In the genomic region with DNA sequence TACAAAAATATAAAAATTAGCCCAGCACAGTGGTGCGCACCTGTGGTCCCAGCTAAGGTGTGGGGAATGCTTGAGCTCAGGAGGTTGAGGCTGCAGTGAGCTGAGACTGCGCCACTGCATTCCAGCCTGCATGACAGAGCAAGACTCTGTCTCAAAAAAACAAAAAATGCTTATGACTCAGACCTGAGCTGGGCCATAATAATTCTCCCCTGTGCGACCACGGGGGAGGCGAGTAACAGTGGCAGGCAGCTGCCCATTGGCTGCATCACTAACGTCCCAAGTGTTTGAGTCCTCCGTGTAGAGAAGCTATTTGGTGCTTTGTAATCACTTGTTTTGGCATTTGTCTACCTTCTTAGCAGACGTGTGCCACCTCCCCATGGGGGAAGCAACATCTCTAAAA, we compare ENCODE assay signal across 13 cellular contexts. TPM values are rescaled to one million over a fixed set of nuclear protein-coding genes. Genes with fewer than 3 reads are reported as not detected.
DNase-seq lines count a peak whose midpoint lies in the region; ATAC-seq, FAIRE-seq and TF ChIP-seq lines count a peak whose summit lies in the region.
"Had no signal": no experiment of that assay in that cellular context is flagged by ENCODE, and none has a peak within 500 bp of the region (broad histone marks: within the 10 kb centered on the region; RNA-seq: fewer than 3 reads in every experiment).

No MANE protein-coding gene starts in this region.

- no peak overlapping the region for H3K27ac ChIP-seq in endothelial cell of umbilical vein (ENCODE audit: insufficient read depth, low read depth, low read length)
- H3K27ac ChIP-seq: pancreas had no signal

- ATAC-seq in HG03460 (IDR thresholded peaks at IDR 0.05; ENCODE audit: unreplicated experiment) (no peak), natural killer cell (no peak)
- ATAC-seq: activated CD4-positive, alpha-beta T cell treated with anti-CD3 and anti-CD28 coated beads for 36 hours; pancreas had no signal

- no peak overlapping the region for H3K27ac Mint-ChIP-seq in natural killer cell
- H3K27ac Mint-ChIP-seq: activated CD4-positive, alpha-beta T cell treated with anti-CD3 and anti-CD28 coated beads for 36 hours had no signal

- no peaks in the 10 kb centered on the region for H3K4me1 Mint-ChIP-seq in natural killer cell

- H3K9me3 ChIP-seq in endothelial cell of umbilical vein (replicated peaks; ENCODE audit: control insufficient read depth, insufficient read depth, low read length), result no peaks in the 10 kb centered on the region
- H3K9me3 ChIP-seq: pancreas had no signal

- H3K9ac ChIP-seq in endothelial cell of umbilical vein (replicated peaks; ENCODE audit: extremely low read depth, insufficient read depth, low read length), result no peak overlapping the region

- H3K36me3 Mint-ChIP-seq in natural killer cell, result peaks cover 6% of the 10 kb centered on the region

- H3K4me1 ChIP-seq in endothelial cell of umbilical vein (ENCODE audit: control insufficient read depth, extremely low read depth, insufficient read depth, low read length), result peaks cover 9% of the 10 kb centered on the region
- H3K4me1 ChIP-seq: pancreas had no signal

- H3K79me2 ChIP-seq in endothelial cell of umbilical vein (ENCODE audit: control insufficient read depth, insufficient read depth, low read length), result no peaks in the 10 kb centered on the region

- peaks cover 8% of the 10 kb centered on the region in 2 experiments for H3K36me3 ChIP-seq in endothelial cell of umbilical vein (ENCODE audit: control insufficient read depth in 2 of 2, extremely low read depth in 1 of 2, insufficient read depth in 2 of 2, low read length in 2 of 2)

- no peak overlapping the region for H2AFZ ChIP-seq in endothelial cell of umbilical vein (ENCODE audit: low read depth, low read length)

- FAIRE-seq in H54 (lab: Jason Lieb, UNC) (peak; percentile 93), endothelial cell of umbilical vein (lab: Jason Lieb, UNC) (no peak)
- FAIRE-seq: colon, GM12891, pancreas had no signal

- no peaks in the 10 kb centered on the region for H3K9me1 ChIP-seq in endothelial cell of umbilical vein (replicated peaks; ENCODE audit: control insufficient read depth, extremely low read depth, insufficient read depth, low read length)

- H3K27me3 Mint-ChIP-seq in natural killer cell (ENCODE audit: low read depth in 2 of 2), result no peaks in the 10 kb centered on the region
- H3K27me3 Mint-ChIP-seq: activated CD4-positive, alpha-beta T cell treated with anti-CD3 and anti-CD28 coated beads for 36 hours had no signal

- intact Hi-C loops in endothelial cell of umbilical vein (cut with micrococcal nuclease), result no loop called here
- intact Hi-C loops in natural killer cell (cut with micrococcal nuclease), result no loop called here

- POLR2A ChIA-PET in endothelial cell of umbilical vein (lab: Charles Lee), result no interaction called here

- DNase-seq in H54 (ENCODE audit: insufficient read length, low spot score), result peak; percentile 90
- DNase-seq in RKO (ENCODE audit: low spot score), result peak; percentile 70
- DNase-seq in endothelial cell of umbilical vein (ENCODE audit: low read depth, low spot score), result peak; percentile 14
- DNase-seq in renal cortical epithelial cell (ENCODE audit: low read depth), result peak; percentile 76
- DNase-seq in NCI-H2107 (lab: John Stamatoyannopoulos, UW), result no peak
- DNase-seq in natural killer cell, result no peak
- no peak for DNase-seq in stimulated activated naive CD4-positive, alpha-beta T cell treated with Interleukin-2 at 50 U/mL for 16 hours (lab: John Stamatoyannopoulos, UW)
- DNase-seq: activated CD4-positive, alpha-beta T cell treated with anti-CD3 and anti-CD28 coated beads for 36 hours; NCI-H748 treated with DMSO at 0.1 percent for 48 hours; pancreas had no signal

- H3K4me3 Mint-ChIP-seq in natural killer cell, result no peak overlapping the region
- H3K4me3 Mint-ChIP-seq: activated CD4-positive, alpha-beta T cell treated with anti-CD3 and anti-CD28 coated beads for 36 hours had no signal

- H3K4me3 ChIP-seq in endothelial cell of umbilical vein (replicated peaks in 1 of 3; ENCODE audit: insufficient read depth in 1 of 3, low read depth in 1 of 3, low read length in 3 of 3), result no peak overlapping the region
- H3K4me3 ChIP-seq: pancreas had no signal

- no peak for TF ChIP-seq POLR2A in H54 (IDR thresholded peaks at IDR 0.05; ENCODE audit: low read depth, low read length)
- no peak for TF ChIP-seq POLR2A in endothelial cell of umbilical vein (IDR thresholded peaks at IDR 0.05; ENCODE audit: low read depth, low read length)

- no peak overlapping the region for H3K4me2 ChIP-seq in endothelial cell of umbilical vein (ENCODE audit: insufficient read depth, low read length)

- no peaks in the 10 kb centered on the region for H3K27me3 ChIP-seq in endothelial cell of umbilical vein (ENCODE audit: control insufficient read depth in 2 of 2, insufficient read depth in 2 of 2, low read length in 2 of 2)
- H3K27me3 ChIP-seq: pancreas had no signal

- CTCF ChIA-PET in endothelial cell of umbilical vein (lab: Charles Lee), result interaction anchor here (0.8 to 1.1 kb wide), 5 partner anchors 8 to 477 kb away, joined by 3 to 6 read pairs (median 4); no protein-coding TSS in a partner anchor

- no peaks in the 10 kb centered on the region for H4K20me1 ChIP-seq in endothelial cell of umbilical vein (replicated peaks; ENCODE audit: control insufficient read depth, extremely low read depth, insufficient read depth, low read length)

- no peaks in the 10 kb centered on the region for H3K9me3 Mint-ChIP-seq in natural killer cell

- dilution Hi-C loops in endothelial cell of umbilical vein (cut with MboI; ENCODE audit: extremely low pct_ligation_motif_present, low sequenced_read_pairs), result no loop called here

- TF ChIP-seq CTCF in endothelial cell of umbilical vein (IDR thresholded peaks at IDR 0.05; ENCODE audit: extremely low read depth in 1 of 2, insufficient read depth in 1 of 2, low read depth in 1 of 2, low read length in 2 of 2) (no peak), natural killer cell (IDR thresholded peaks at IDR 0.05) (no peak)

- no TSS peak for BruUV-seq in endothelial cell of umbilical vein (replicated peaks; lab: Mats Ljungman, UMichigan)

TF ChIP-seq in endothelial cell of umbilical vein, 7 proteins besides CTCF, POLR2A, EP300 and RAD21:
- TF ChIP-seq FOS (IDR thresholded peaks at IDR 0.05; ENCODE audit: borderline replicate concordance, insufficient read depth, low read length) (peak; percentile 53), POLR2AphosphoS5 (IDR thresholded peaks at IDR 0.05; ENCODE audit: insufficient read depth, low read depth, low read length) (no peak)

RNA-seq across cellular contexts. Expression of gene PSMC1, which starts 24.9 kb away (rescaled TPM):
- 129 and 132 TPM in 2 replicates for total RNA-seq in endothelial cell of umbilical vein
- polyA plus RNA-seq in endothelial cell of umbilical vein, result 51.0 and 77.4 TPM in 2 replicates
- 140 and 172 TPM in 2 replicates for polyA plus RNA-seq in endothelial cell of umbilical vein (2011; cell fraction: cytosol; rRNA removed)
- 88.7 and 163 TPM in 2 replicates for polyA plus RNA-seq in endothelial cell of umbilical vein (2011; cell fraction: nucleus; rRNA removed)
- polyA plus RNA-seq in endothelial cell of umbilical vein (2012), result 107 and 202 TPM in 2 replicates
- polyA minus RNA-seq in endothelial cell of umbilical vein, result 50.1 and 59.0 TPM in 2 replicates
- 44.8 TPM for polyA minus RNA-seq in endothelial cell of umbilical vein (2011; cell fraction: cytosol; rRNA and poly(A)+ RNA removed)
- 30.9 and 41.5 TPM in 2 replicates for polyA minus RNA-seq in endothelial cell of umbilical vein (2011; cell fraction: nucleus; rRNA and poly(A)+ RNA removed)
- total RNA-seq in renal cortical epithelial cell, result 168 and 180 TPM in 2 replicates
- 10 to 100 TPM; 84.1 to 97.1 (median 93.1) TPM for total RNA-seq in natural killer cell

RNA-seq across cellular contexts. Expression of gene NRDE2, which starts 50.5 kb away (rescaled TPM):
- total RNA-seq in endothelial cell of umbilical vein (22.1 and 22.5 TPM in 2 replicates), renal cortical epithelial cell (11.8 and 16.8 TPM in 2 replicates), natural killer cell (10 to 100 TPM; 32.6 to 46.3 (median 40.7) TPM)
- 7.1 and 8.5 TPM in 2 replicates for polyA plus RNA-seq in endothelial cell of umbilical vein
- polyA plus RNA-seq in endothelial cell of umbilical vein (2011; cell fraction: cytosol; rRNA removed), result 7.3 and 8.5 TPM in 2 replicates
- 42.1 and 45.8 TPM in 2 replicates for polyA plus RNA-seq in endothelial cell of umbilical vein (2011; cell fraction: nucleus; rRNA removed)
- 6.1 and 6.6 TPM in 2 replicates for polyA plus RNA-seq in endothelial cell of umbilical vein (2012)
- polyA minus RNA-seq in endothelial cell of umbilical vein, result 26.3 and 28.0 TPM in 2 replicates
- 3.9 TPM for polyA minus RNA-seq in endothelial cell of umbilical vein (2011; cell fraction: cytosol; rRNA and poly(A)+ RNA removed)
- polyA minus RNA-seq in endothelial cell of umbilical vein (2011; cell fraction: nucleus; rRNA and poly(A)+ RNA removed), result 44.0 and 55.4 TPM in 2 replicates

Comparison
In these comparisons a context has a peak if more than half of its experiments do, and no peak if none do; other contexts are left out.
1. DNase-seq: peak in H54 (single experiment), RKO (single experiment), endothelial cell of umbilical vein (single experiment) and renal cortical epithelial cell (single experiment); none in NCI-H2107 (single experiment), natural killer cell (single experiment) and stimulated activated naive CD4-positive, alpha-beta T cell treated with Interleukin-2 at 50 U/mL for 16 hours (single experiment).